In genomic region chr6:108560463-108561308, GRCh38 we compare ENCODE assay signal across 1 cellular context.
A peak's percentile ranks its signal among the peaks of the same experiment; 100 is the strongest.
TF ChIP-seq lines count a peak whose summit lies in the region.

TSS of gene FOXO3 (plus strand) at chr6:108560917. CDS start at chr6:108561209, 292 bp downstream.

TF ChIP-seq in HepG2, 621 proteins besides CTCF, POLR2A, EP300 and RAD21 (continued from another document and continues in another):
- TF ChIP-seq ZNF430 (CRISPR knock-in tag; IDR thresholded peaks at IDR 0.05): no peak; the same call in 1 of the 2 replicates
- no peak; the same call in 1 of the 2 replicates for TF ChIP-seq SP2 (CRISPR knock-in tag; IDR thresholded peaks at IDR 0.05)
- TF ChIP-seq ARID2 (CRISPR knock-in tag; IDR thresholded peaks at IDR 0.05; ENCODE audit: borderline replicate concordance): no peak
- no peak for TF ChIP-seq PTBP1 (IDR thresholded peaks at IDR 0.05; ENCODE audit: low read depth, low read length, poor library complexity, severe bottlenecking)
- TF ChIP-seq KLF12 (CRISPR knock-in tag; IDR thresholded peaks at IDR 0.05; ENCODE audit: borderline replicate concordance): no peak
- TF ChIP-seq MAFG (CRISPR knock-in tag; IDR thresholded peaks at IDR 0.05): no peak
- TF ChIP-seq ZBTB43 (CRISPR knock-in tag; conservative IDR thresholded peaks at IDR 0.05): peak; percentile 4; the same call in 1 of the 2 replicates
- no peak for TF ChIP-seq HNRNPUL1 (IDR thresholded peaks at IDR 0.05; ENCODE audit: low read depth, low read length)
- TF ChIP-seq SMARCE1 (IDR thresholded peaks at IDR 0.05; ENCODE audit: borderline replicate concordance): no peak
- no peak for TF ChIP-seq ZNF260 (CRISPR knock-in tag; IDR thresholded peaks at IDR 0.05; ENCODE audit: borderline replicate concordance, low read depth)
- no peak for TF ChIP-seq ESRRA (CRISPR knock-in tag; IDR thresholded peaks at IDR 0.05; ENCODE audit: low read depth)
- peak; percentile 62 for TF ChIP-seq SKI (IDR thresholded peaks at IDR 0.05; ENCODE audit: partially characterized antibody)
- no peak for TF ChIP-seq ZNF264 (CRISPR knock-in tag; IDR thresholded peaks at IDR 0.05)
- no peak for TF ChIP-seq CSRNP2 (CRISPR knock-in tag; conservative IDR thresholded peaks at IDR 0.05; ENCODE audit: low read depth)
- TF ChIP-seq RXRB (CRISPR knock-in tag; IDR thresholded peaks at IDR 0.05; ENCODE audit: borderline replicate concordance): no peak
- TF ChIP-seq BCL6 (CRISPR knock-in tag; IDR thresholded peaks at IDR 0.05): peak; percentile 46
- no peak for TF ChIP-seq NRL (CRISPR knock-in tag; IDR thresholded peaks at IDR 0.05; ENCODE audit: borderline replicate concordance)
- TF ChIP-seq SOX6 (IDR thresholded peaks at IDR 0.05): no peak
- peak; percentile 60 for TF ChIP-seq SOX6 (CRISPR knock-in tag; IDR thresholded peaks at IDR 0.05)
- TF ChIP-seq MAF1 (CRISPR knock-in tag; IDR thresholded peaks at IDR 0.05; ENCODE audit: borderline replicate concordance): no peak
- TF ChIP-seq CCAR2 (optimal IDR thresholded peaks at IDR 0.05; ENCODE audit: low read depth, low read length): no peak
- TF ChIP-seq ZNF17 (CRISPR knock-in tag; IDR thresholded peaks at IDR 0.05): no peak
- no peak for TF ChIP-seq TEF (CRISPR knock-in tag; IDR thresholded peaks at IDR 0.05)
- TF ChIP-seq MTF1 (CRISPR knock-in tag; IDR thresholded peaks at IDR 0.05): no peak
- no peak for TF ChIP-seq ZBTB46 (CRISPR knock-in tag; IDR thresholded peaks at IDR 0.05; ENCODE audit: borderline replicate concordance)
- TF ChIP-seq ZNF331 (CRISPR knock-in tag; IDR thresholded peaks at IDR 0.05): 0 out of 2 replicates have a peak, but pooled peaks have one; percentile 43
- TF ChIP-seq SYNCRIP (IDR thresholded peaks at IDR 0.05; ENCODE audit: insufficient read depth, low read depth, low read length): no peak
- no peak for TF ChIP-seq ZNF878 (CRISPR knock-in tag; IDR thresholded peaks at IDR 0.05)
- no peak for TF ChIP-seq NR0B2 (CRISPR knock-in tag; IDR thresholded peaks at IDR 0.05)
- no peak for TF ChIP-seq TCF12 (IDR thresholded peaks at IDR 0.05)
- TF ChIP-seq TCF12 (CRISPR knock-in tag; IDR thresholded peaks at IDR 0.05): peak; percentile 22; the same call in 1 of the 2 replicates
- TF ChIP-seq FOXO1 (CRISPR knock-in tag; IDR thresholded peaks at IDR 0.05): no peak
- TF ChIP-seq MTA1 (CRISPR knock-in tag; IDR thresholded peaks at IDR 0.05; ENCODE audit: borderline replicate concordance): no peak
- TF ChIP-seq DMTF1 (CRISPR knock-in tag; IDR thresholded peaks at IDR 0.05): no peak
- no peak for TF ChIP-seq ZNF713 (CRISPR knock-in tag; IDR thresholded peaks at IDR 0.05)
- TF ChIP-seq SIN3B (IDR thresholded peaks at IDR 0.05; ENCODE audit: low read length): 0 out of 2 replicates have a peak, but pooled peaks have one; percentile 17
- TF ChIP-seq THAP8 (CRISPR knock-in tag; IDR thresholded peaks at IDR 0.05; ENCODE audit: borderline replicate concordance): no peak
- TF ChIP-seq ZNF558 (CRISPR knock-in tag; IDR thresholded peaks at IDR 0.05; ENCODE audit: borderline replicate concordance): no peak
- no peak for TF ChIP-seq TEAD2 (CRISPR knock-in tag; IDR thresholded peaks at IDR 0.05)
- no peak for TF ChIP-seq ZXDC (CRISPR knock-in tag; IDR thresholded peaks at IDR 0.05)
- no peak for TF ChIP-seq RFX1 (IDR thresholded peaks at IDR 0.05)
- TF ChIP-seq NAIF1 (CRISPR knock-in tag; IDR thresholded peaks at IDR 0.05; ENCODE audit: borderline replicate concordance): no peak
- no peak for TF ChIP-seq ZNF280D (CRISPR knock-in tag; IDR thresholded peaks at IDR 0.05)
- no peak for TF ChIP-seq TEAD3 (CRISPR knock-in tag; optimal IDR thresholded peaks at IDR 0.05; ENCODE audit: borderline replicate concordance)
- TF ChIP-seq AKAP8 (CRISPR knock-in tag; IDR thresholded peaks at IDR 0.05): peak; percentile 92
- no peak for TF ChIP-seq CREB1 (IDR thresholded peaks at IDR 0.05)
- TF ChIP-seq CREB1 (CRISPR knock-in tag; IDR thresholded peaks at IDR 0.05): no peak
- TF ChIP-seq PHF20 (CRISPR knock-in tag; IDR thresholded peaks at IDR 0.05): no peak; the same call in 1 of the 2 replicates
- TF ChIP-seq ZNF276 (CRISPR knock-in tag; IDR thresholded peaks at IDR 0.05; ENCODE audit: low read depth): no peak
- TF ChIP-seq RAD51 (IDR thresholded peaks at IDR 0.05; ENCODE audit: borderline replicate concordance): no peak
- TF ChIP-seq ZNF337 (CRISPR knock-in tag; IDR thresholded peaks at IDR 0.05; ENCODE audit: borderline replicate concordance, low read depth): no peak
- no peak for TF ChIP-seq ZNF674 (CRISPR knock-in tag; IDR thresholded peaks at IDR 0.05; ENCODE audit: low read depth)
- no peak for TF ChIP-seq ZNF563 (CRISPR knock-in tag; IDR thresholded peaks at IDR 0.05)
- TF ChIP-seq CHCHD3 (CRISPR knock-in tag; IDR thresholded peaks at IDR 0.05): no peak
- no peak for TF ChIP-seq ZNF776 (CRISPR knock-in tag; IDR thresholded peaks at IDR 0.05)
- TF ChIP-seq FLYWCH1 (CRISPR knock-in tag; IDR thresholded peaks at IDR 0.05): no peak
- no peak for TF ChIP-seq KMT2A (CRISPR knock-in tag; IDR thresholded peaks at IDR 0.05)
- no peak for TF ChIP-seq ZFP37 (CRISPR knock-in tag; IDR thresholded peaks at IDR 0.05; ENCODE audit: borderline replicate concordance)
- TF ChIP-seq ZFP41 (CRISPR knock-in tag; IDR thresholded peaks at IDR 0.05; ENCODE audit: borderline replicate concordance): no peak
- no peak for TF ChIP-seq KLF9 (CRISPR knock-in tag; IDR thresholded peaks at IDR 0.05; ENCODE audit: low read depth)
